ENCODE assay signal across 1 cellular context in the genomic region with DNA sequence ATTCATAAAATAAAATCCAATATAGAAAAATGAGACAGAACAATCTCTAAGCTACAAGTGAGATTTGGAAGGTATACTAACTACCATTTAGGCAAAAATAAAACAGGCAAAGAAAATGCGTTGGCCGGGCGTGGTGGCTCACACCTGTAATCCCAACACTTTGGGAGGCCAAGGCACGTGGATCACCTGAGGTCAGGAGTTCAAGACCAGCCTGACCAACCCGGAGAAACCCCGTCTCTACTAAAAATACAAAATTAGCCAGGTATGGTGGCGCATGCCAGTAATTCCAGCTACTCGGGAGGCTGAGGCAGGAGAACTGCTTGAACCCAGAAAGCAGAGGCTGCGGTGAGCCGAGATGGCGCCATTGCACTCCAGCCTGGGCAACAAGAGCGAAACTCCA.
TF ChIP-seq lines count a peak whose summit lies in the region.
"Not testable (repeated sequence)": the region's sequence is repeated elsewhere in the genome, so short reads cannot be mapped to it uniquely, and the experiment has no call there.

No MANE protein-coding gene starts in this region.

TF ChIP-seq in HepG2, 621 proteins besides CTCF, POLR2A, EP300 and RAD21:
- TF ChIP-seq SOX13 (IDR thresholded peaks at IDR 0.05): not testable (repeated sequence)
- TF ChIP-seq SOX13 (CRISPR knock-in tag; conservative IDR thresholded peaks at IDR 0.05 in 1 of 2, IDR thresholded peaks at IDR 0.05 in 1 of 2): peak in 1 of 2 experiments; percentile 86; a peak in 1 of 4 replicates
- TF ChIP-seq ZNF460 (CRISPR knock-in tag; IDR thresholded peaks at IDR 0.05; ENCODE audit: borderline replicate concordance): 0 out of 2 replicates have a peak, but pooled peaks have one; percentile 24
- peak in 1 of 2 experiments; percentile 60; a peak in 1 of 4 replicates for TF ChIP-seq NR2F1 (CRISPR knock-in tag; IDR thresholded peaks at IDR 0.05)
- TF ChIP-seq ARID2 (CRISPR knock-in tag; IDR thresholded peaks at IDR 0.05; ENCODE audit: borderline replicate concordance): 0 out of 2 replicates have a peak, but pooled peaks have one; percentile 7
